Comparison of ENCODE assay signal across 15 cellular contexts in the genomic region with DNA sequence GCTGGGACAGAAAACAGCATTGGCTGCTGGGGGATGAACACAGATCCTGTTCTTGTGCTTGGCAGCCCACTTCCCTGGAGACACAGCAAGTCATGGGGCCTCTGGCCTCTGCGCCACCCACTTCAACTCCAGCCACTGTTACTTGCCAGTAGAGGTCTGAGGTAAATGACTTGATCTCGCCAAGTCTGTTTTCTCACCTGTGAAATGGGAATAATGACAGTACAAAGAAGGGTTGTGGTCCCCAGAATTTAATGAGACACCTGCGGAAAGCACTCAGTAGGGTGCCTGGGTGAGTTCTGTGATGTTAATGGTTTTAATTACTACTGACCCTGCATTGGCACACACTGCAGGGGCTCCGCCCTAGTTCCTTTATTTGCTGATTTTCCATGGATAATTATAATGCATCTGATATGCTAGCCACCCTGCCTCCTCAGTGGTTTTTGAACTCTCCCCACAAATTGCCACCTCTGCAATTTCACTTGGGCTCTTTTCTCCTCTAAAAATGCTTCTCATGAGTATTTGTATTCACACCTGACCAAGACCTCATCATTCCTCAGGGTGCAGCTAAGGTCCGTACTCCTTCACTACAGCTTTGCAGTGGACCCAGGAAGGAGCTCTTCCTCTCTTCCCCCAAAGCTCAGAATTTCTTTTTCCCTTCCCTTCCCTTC.
DNase-seq lines count a peak whose midpoint lies in the region; TF ChIP-seq lines count a peak whose summit lies in the region.
"Had no signal": no experiment of that assay in that cellular context is flagged by ENCODE, and none has a peak within 500 bp of the region (broad histone marks: within the 10 kb centered on the region; RNA-seq: fewer than 3 reads in every experiment).

No MANE protein-coding gene starts in this region.

- H3K79me2 ChIP-seq in neural progenitor cell (ENCODE audit: low read depth) (no peaks in the 10 kb centered on the region), mammary epithelial cell (ENCODE audit: insufficient read depth, low read length) (no peaks in the 10 kb centered on the region)

- H3K27me3 ChIP-seq in HL-60 (ENCODE audit: insufficient read depth, poor library complexity, severe bottlenecking) (no peaks in the 10 kb centered on the region), neural progenitor cell (no peaks in the 10 kb centered on the region), mammary epithelial cell (ENCODE audit: insufficient read depth, low read length) (peaks cover 10% of the 10 kb centered on the region)

- H3K4me1 ChIP-seq in neural progenitor cell (no peaks in the 10 kb centered on the region), mammary epithelial cell (ENCODE audit: insufficient read depth, low read length) (no peaks in the 10 kb centered on the region)

- CTCF ChIA-PET in mammary epithelial cell (lab: Charles Lee; ENCODE audit: low non-redundant PET) = no interaction called here

- peak overlapping the region; percentile 37 for H2AFZ ChIP-seq in neural progenitor cell (replicated peaks)
- H2AFZ ChIP-seq in mammary epithelial cell (ENCODE audit: low read depth, low read length) = no peak overlapping the region

- H3K9me3 Mint-ChIP-seq in CD14-positive monocyte (peaks cover 0 to 7% (median 0%) of the 10 kb centered on the region in 7 donors), neural progenitor cell (peaks cover 3% of the 10 kb centered on the region), immature natural killer cell (no peaks in the 10 kb centered on the region)

- intact Hi-C loops in CD14-positive monocyte (cut with micrococcal nuclease) = loop anchor here in 1 of 2 donors (2.0 to 10.0 kb wide), 3 partner anchors 31 to 737 kb away; no protein-coding TSS in a partner anchor
- intact Hi-C loops in mammary epithelial cell (cut with micrococcal nuclease) = loop anchor here (5.0 to 10.0 kb wide), 4 partner anchors 203 to 740 kb away; no protein-coding TSS in a partner anchor

- peaks cover 0 to 4% of the 10 kb centered on the region in 2 donors for H3K36me3 Mint-ChIP-seq in CD14-positive monocyte
- H3K36me3 Mint-ChIP-seq in neural progenitor cell = no peaks in the 10 kb centered on the region
- peaks cover 0 to 9% (median 0%) of the 10 kb centered on the region in 3 donors for H3K36me3 Mint-ChIP-seq in immature natural killer cell

- no peak overlapping the region for H3K4me3 Mint-ChIP-seq in CD14-positive monocyte
- no peak overlapping the region for H3K4me3 Mint-ChIP-seq in neural progenitor cell
- no peak overlapping the region for H3K4me3 Mint-ChIP-seq in immature natural killer cell

- H3K27me3 Mint-ChIP-seq in CD14-positive monocyte (ENCODE audit: low read depth in 3 of 3) (peaks cover 0 to 2% (median 0%) of the 10 kb centered on the region in 3 donors), neural progenitor cell (ENCODE audit: insufficient read depth, low read depth) (peaks cover 14% of the 10 kb centered on the region), immature natural killer cell (ENCODE audit: low read depth in 3 of 3) (peaks cover 16 to 22% (median 20%) of the 10 kb centered on the region in 3 donors)

- dilution Hi-C loops in mammary epithelial cell (cut with HindIII; ENCODE audit: low sequenced_read_pairs) = no loop called here

- DNase-seq in CD14-positive monocyte (ENCODE audit: low spot score) (no peak), HL-60 (ENCODE audit: low read depth in 1 of 2, low spot score in 1 of 2) (no peak), NCI-H748 (lab: John Stamatoyannopoulos, UW; ENCODE audit: unreplicated experiment) (peak; percentile 75), neural progenitor cell (ENCODE audit: low spot score) (no peak), immature natural killer cell (no peak), mammary epithelial cell (no peak), germinal center (ENCODE audit: low spot score) (no peak), NCI-H128 (lab: John Stamatoyannopoulos, UW; ENCODE audit: unreplicated experiment) (no peak)
- DNase-seq: Calu3, MV-4-11, NCI-H1694 treated with DMSO at 0.1 percent for 48 hours, NCI-H446, NCI-H82, SHP77 treated with DMSO at 0.1 percent for 48 hours had no signal

- no peaks in the 10 kb centered on the region for H3K36me3 ChIP-seq in neural progenitor cell
- H3K36me3 ChIP-seq in mammary epithelial cell (ENCODE audit: insufficient read depth, low read length) = no peaks in the 10 kb centered on the region

- H3K27ac Mint-ChIP-seq in CD14-positive monocyte (peak overlapping the region; percentile 94 to 100 (median 98)), neural progenitor cell (no peak overlapping the region), immature natural killer cell (no peak overlapping the region)

- peak overlapping the region; percentile 94; the same call in 1 of the 2 replicates for H3K27ac ChIP-seq in HL-60 (replicated peaks)
- H3K27ac ChIP-seq in neural progenitor cell = no peak overlapping the region
- no peak overlapping the region for H3K27ac ChIP-seq in mammary epithelial cell (ENCODE audit: insufficient read depth, low read depth, low read length)
- H3K27ac ChIP-seq: C4-2B had no signal

- WGBS in mammary epithelial cell (ENCODE audit: low coverage, missing lambda C conversion rate) = 98% methylated on average over 5 of the region's 5 CpGs

- H3K9ac ChIP-seq in neural progenitor cell = no peak overlapping the region
- no peak overlapping the region for H3K9ac ChIP-seq in mammary epithelial cell (ENCODE audit: insufficient read depth, low read length)

- in situ Hi-C loops in mammary epithelial cell (cut with MboI; ENCODE audit: low sequenced_read_pairs in 2 of 2) = loop anchor here in 1 of 2 donors (25.0 kb wide), 1 partner anchor 760 kb away; no protein-coding TSS in a partner anchor

- TF ChIP-seq CTCF in CD14-positive monocyte (IDR thresholded peaks at IDR 0.05) = no peak
- TF ChIP-seq CTCF in HL-60 (IDR thresholded peaks at IDR 0.05; ENCODE audit: insufficient read depth, low read length) = no peak
- TF ChIP-seq CTCF in neural progenitor cell (IDR thresholded peaks at IDR 0.05) = no peak
- no peak for TF ChIP-seq CTCF in mammary epithelial cell (conservative IDR thresholded peaks at IDR 0.05 in 1 of 2, IDR thresholded peaks at IDR 0.05 in 1 of 2; ENCODE audit: extremely low read depth in 1 of 2, insufficient read depth in 1 of 2, low read depth in 1 of 2, low read length in 2 of 2)

- BruUV-seq in mammary epithelial cell (replicated peaks; lab: Mats Ljungman, UMichigan) = no TSS peak

- H3K4me1 Mint-ChIP-seq in CD14-positive monocyte (peaks cover 75% of the 10 kb centered on the region), neural progenitor cell (peaks cover 17% of the 10 kb centered on the region), immature natural killer cell (peaks cover 28 to 62% of the 10 kb centered on the region in 2 donors)

- H3K9me3 ChIP-seq in neural progenitor cell (ENCODE audit: low read depth) (no peaks in the 10 kb centered on the region), mammary epithelial cell (replicated peaks; ENCODE audit: insufficient read depth, low read length) (no peaks in the 10 kb centered on the region)

- H3K4me3 ChIP-seq in HL-60 (replicated peaks; ENCODE audit: insufficient read depth, low read length) (no peak overlapping the region), neural progenitor cell (no peak overlapping the region), mammary epithelial cell (replicated peaks in 1 of 3; ENCODE audit: insufficient read depth in 1 of 3, low read depth in 2 of 3, low read length in 3 of 3) (no peak overlapping the region)

- H3K4me2 ChIP-seq in neural progenitor cell = no peak overlapping the region
- no peak overlapping the region for H3K4me2 ChIP-seq in mammary epithelial cell (ENCODE audit: insufficient read depth, low read depth, low read length)

- H4K20me1 ChIP-seq in neural progenitor cell (ENCODE audit: low read depth) (no peaks in the 10 kb centered on the region), mammary epithelial cell (ENCODE audit: insufficient read depth, low read length) (no peaks in the 10 kb centered on the region)

- H3F3A ChIP-seq in neural progenitor cell (ENCODE audit: low read depth) = no peaks in the 10 kb centered on the region

Comparison
In these comparisons a context has a peak if more than half of its experiments do, and no peak if none do; other contexts are left out.
1. H3K27ac Mint-ChIP-seq: peak in CD14-positive monocyte (7 of 7); none in neural progenitor cell (single experiment) and immature natural killer cell (0 of 6).